9 cellular contexts compared by ENCODE assay signal in genomic region chr13:41017744-41018582, GRCh38.
A peak's percentile ranks its signal among the peaks of the same experiment; 100 is the strongest.
DNase-seq lines count a peak whose midpoint lies in the region; ATAC-seq and TF ChIP-seq lines count a peak whose summit lies in the region.
"Had no signal": no experiment of that assay in that cellular context is flagged by ENCODE, and none has a peak within 500 bp of the region (broad histone marks: within the 10 kb centered on the region; RNA-seq: fewer than 3 reads in every experiment).

No MANE protein-coding gene starts in this region.

- H3K4me3 ChIP-seq in GM12875 (ENCODE audit: low read depth, low read length) (peak overlapping the region; percentile 51), rectal smooth muscle tissue (ENCODE audit: low read length) (peak overlapping the region; percentile 52)
- peak overlapping the region; percentile 58 for H3K4me3 ChIP-seq in effector memory CD4-positive, alpha-beta T cell (ENCODE audit: insufficient read depth, low read depth, low read length, poor library complexity, severe bottlenecking)
- H3K4me3 ChIP-seq: SK-N-MC had no signal

- H3K4me1 ChIP-seq in effector memory CD4-positive, alpha-beta T cell (ENCODE audit: control insufficient read depth, insufficient read depth, low read length, poor library complexity, severe bottlenecking) = peaks cover 22% of the 10 kb centered on the region
- no peaks in the 10 kb centered on the region for H3K4me1 ChIP-seq in rectal smooth muscle tissue (ENCODE audit: control insufficient read depth, insufficient read depth, low read length)

- peak; percentile 28 for DNase-seq in NCI-H748 treated with DMSO at 0.1 percent for 48 hours (lab: John Stamatoyannopoulos, UW)
- no peak for DNase-seq in effector memory CD4-positive, alpha-beta T cell
- DNase-seq in NCI-H1694 (lab: John Stamatoyannopoulos, UW) = no peak
- no peak for DNase-seq in SHP77 (lab: John Stamatoyannopoulos, UW)

- no peak for TF ChIP-seq CTCF in GM12875 (IDR thresholded peaks at IDR 0.05; ENCODE audit: borderline replicate concordance, insufficient read depth, low read depth, low read length)

- H3K9me3 ChIP-seq in effector memory CD4-positive, alpha-beta T cell (ENCODE audit: control insufficient read depth, low read length) = no peaks in the 10 kb centered on the region

- H3K27me3 ChIP-seq in effector memory CD4-positive, alpha-beta T cell (replicated peaks; ENCODE audit: control insufficient read depth, insufficient read depth, low read length, poor library complexity, severe bottlenecking) = no peaks in the 10 kb centered on the region
- H3K27me3 ChIP-seq in rectal smooth muscle tissue (ENCODE audit: control insufficient read depth, insufficient read depth, low read length) = no peaks in the 10 kb centered on the region

- H3K27ac ChIP-seq in effector memory CD4-positive, alpha-beta T cell (ENCODE audit: insufficient read depth, low read length, poor library complexity, severe bottlenecking) = peak overlapping the region; percentile 92
- peak overlapping the region; percentile 28 for H3K27ac ChIP-seq in rectal smooth muscle tissue (ENCODE audit: low read depth, low read length)
- H3K27ac ChIP-seq: SK-N-MC had no signal

- H3K36me3 ChIP-seq in effector memory CD4-positive, alpha-beta T cell (ENCODE audit: control insufficient read depth, insufficient read depth, low read length) = no peaks in the 10 kb centered on the region
- no peaks in the 10 kb centered on the region for H3K36me3 ChIP-seq in rectal smooth muscle tissue (ENCODE audit: control insufficient read depth, insufficient read depth, low read length)

- H3K9ac ChIP-seq in rectal smooth muscle tissue (ENCODE audit: low read length) = peak overlapping the region; percentile 34

- ATAC-seq in HG03571 (IDR thresholded peaks at IDR 0.05; ENCODE audit: unreplicated experiment) = no peak
- no peak for ATAC-seq in GM21447 (IDR thresholded peaks at IDR 0.05; ENCODE audit: unreplicated experiment)
